ENCODE assay signal across 18 cellular contexts in the genomic region with DNA sequence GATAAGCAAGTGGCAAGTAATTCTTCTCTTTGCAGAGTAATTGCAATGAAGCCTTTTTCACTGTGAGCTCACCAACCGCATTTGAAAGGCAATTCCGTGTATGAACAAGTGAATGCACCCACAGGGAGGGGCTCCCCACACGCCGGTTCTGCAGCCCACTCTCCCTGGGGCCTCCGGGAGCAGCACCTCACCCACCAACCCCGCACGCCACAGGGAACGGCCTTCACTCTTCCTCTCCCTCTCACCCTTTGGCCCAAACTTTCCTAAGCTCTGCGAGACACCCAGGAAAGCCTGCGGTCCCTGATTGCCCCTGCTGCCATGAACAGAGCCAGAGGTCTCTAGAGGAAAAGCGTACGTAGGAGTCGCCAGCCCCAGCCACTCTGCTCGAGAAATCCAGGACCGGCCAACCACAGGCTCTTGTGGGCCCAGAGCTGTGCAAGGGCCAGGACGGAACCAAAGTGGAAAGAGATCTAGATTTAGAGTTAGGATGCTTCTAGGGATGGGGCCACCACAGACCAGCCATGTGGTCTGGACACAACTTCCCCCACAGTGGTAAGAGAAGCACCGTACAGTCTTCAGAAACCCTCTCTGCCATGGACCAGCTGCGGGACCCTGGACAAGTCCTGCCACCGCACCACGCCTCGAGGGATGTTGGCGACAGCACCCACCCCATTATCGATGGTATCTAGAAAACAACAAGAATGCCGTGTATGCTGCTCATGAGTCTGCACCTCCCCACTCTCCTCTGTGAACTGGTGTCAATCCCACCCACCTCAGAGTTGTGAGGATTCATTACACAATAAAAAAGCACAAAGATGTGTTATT. TPM values are rescaled to one million over a fixed set of nuclear protein-coding genes. Genes with fewer than 3 reads are reported as not detected.
A peak's percentile ranks its signal among the peaks of the same experiment; 100 is the strongest.
DNase-seq lines count a peak whose midpoint lies in the region; ATAC-seq, FAIRE-seq and TF ChIP-seq lines count a peak whose summit lies in the region.
"Had no signal": no experiment of that assay in that cellular context is flagged by ENCODE, and none has a peak within 500 bp of the region (broad histone marks: within the 10 kb centered on the region; RNA-seq: fewer than 3 reads in every experiment).

No MANE protein-coding gene starts in this region.

- DNase-seq in CD4-positive, alpha-beta memory T cell, result no peak
- DNase-seq in SK-N-MC (ENCODE audit: low read depth, low spot score) (no peak), HepG2 (ENCODE audit: low spot score) (no peak), progenitor cell of endocrine pancreas (ENCODE audit: low spot score, unreplicated experiment) (no peak), NCI-H345 (lab: John Stamatoyannopoulos, UW) (no peak), HUDEP-2 (lab: John Stamatoyannopoulos, UW; ENCODE audit: unreplicated experiment in 76 of 76) (no peak)
- no peak for DNase-seq in stimulated activated CD4-positive, alpha-beta T cell treated with anti-CD3 and anti-CD28 coated beads, Interleukin-12 subunit alpha, Interleukin-12 subunit beta, amount 100 ng/mL, for 4 hours
- DNase-seq in stimulated activated naive B cell treated with anti-CD40 and anti-IgM and Interleukin-4, amounts not matched to agents 10 μg/mL and 1 μg/mL and 100 μg/mL, for 72 hours, result no peak
- DNase-seq: CD4-positive, CD25-positive, alpha-beta regulatory T cell; EL; Karpas-422; MM.1S; NCI-H1105; NCI-H1694 treated with DMSO at 0.1 percent for 48 hours; NCI-H446; NCI-H774 had no signal

- no peaks in the 10 kb centered on the region for H3K27me3 ChIP-seq in CD4-positive, alpha-beta memory T cell (ENCODE audit: insufficient read depth, low read length)
- peaks cover 0 to 54% of the 10 kb centered on the region in 2 experiments for H3K27me3 ChIP-seq in HepG2 (ENCODE audit: control insufficient read depth in 1 of 2, insufficient read depth in 2 of 2, low read length in 2 of 2)

- CTCF ChIA-PET in CD4-positive, alpha-beta memory T cell (lab: Charles Lee; ENCODE audit: partially characterized antibody), result interaction anchor here (1.5 kb wide), 1 partner anchor 42 kb away, joined by 5 read pairs; no protein-coding TSS in a partner anchor
- CTCF ChIA-PET in HepG2 (lab: Yijun Ruan, JAX; ENCODE audit: low intra/inter-chr PET ratio, low total read pairs), result no interaction called here

- TF ChIP-seq RAD21 in HepG2 (CRISPR knock-in tag; IDR thresholded peaks at IDR 0.05), result no peak

- peaks cover 1 to 3% of the 10 kb centered on the region in 2 donors for H3K27me3 Mint-ChIP-seq in CD4-positive, alpha-beta memory T cell
- H3K27me3 Mint-ChIP-seq in progenitor cell of endocrine pancreas, result peaks cover 7% of the 10 kb centered on the region
- H3K27me3 Mint-ChIP-seq in stimulated activated naive B cell treated with anti-CD40 and anti-IgM and Interleukin-4, amounts not matched to agents 10 μg/mL and 1 μg/mL and 100 μg/mL, for 72 hours, result peaks cover 17 to 36% of the 10 kb centered on the region in 2 donors

- POLR2A ChIA-PET in CD4-positive, alpha-beta memory T cell (lab: Charles Lee; ENCODE audit: partially characterized antibody), result no interaction called here
- POLR2A ChIA-PET in HepG2 (lab: Yijun Ruan, JAX), result no interaction called here

- no peaks in the 10 kb centered on the region for H3K9me3 ChIP-seq in CD4-positive, alpha-beta memory T cell (ENCODE audit: control insufficient read depth in 1 of 2, low read length in 2 of 2)
- H3K9me3 ChIP-seq in SK-N-MC (ENCODE audit: low read depth, low read length) (no peaks in the 10 kb centered on the region), HepG2 (ENCODE audit: low read length) (no peaks in the 10 kb centered on the region)

- no peaks in the 10 kb centered on the region for H3K79me2 ChIP-seq in HepG2 (ENCODE audit: insufficient read depth, low read length)

- intact Hi-C loops in CD4-positive, alpha-beta memory T cell (cut with micrococcal nuclease), result no loop called here
- intact Hi-C loops in HepG2 (cut with micrococcal nuclease; ENCODE audit: unreplicated experiment), result loop anchor here (5.0 kb wide), 1 partner anchor 41 kb away; no protein-coding TSS in a partner anchor

- no peak overlapping the region for H3K27ac ChIP-seq in CD4-positive, alpha-beta memory T cell (ENCODE audit: low read depth, low read length)
- H3K27ac ChIP-seq in SK-N-MC, result 0 out of 2 replicates have a peak overlapping the region, but pooled peaks have one; percentile 46
- H3K27ac ChIP-seq in HepG2 (ENCODE audit: extremely low read length, insufficient read depth, low read length), result no peak overlapping the region

- H4K20me1 ChIP-seq in HepG2 (ENCODE audit: insufficient read depth, low read length), result no peaks in the 10 kb centered on the region

- TF ChIP-seq CTCF in HepG2 (CRISPR knock-in tag; IDR thresholded peaks at IDR 0.05) (no peak), progenitor cell of endocrine pancreas (IDR thresholded peaks at IDR 0.05; ENCODE audit: unreplicated experiment) (no peak)

- H3K9me3 Mint-ChIP-seq in CD4-positive, alpha-beta memory T cell, result peaks cover 0 to 6% (median 0%) of the 10 kb centered on the region in 8 donors
- no peaks in the 10 kb centered on the region for H3K9me3 Mint-ChIP-seq in progenitor cell of endocrine pancreas (ENCODE audit: low read depth)
- H3K9me3 Mint-ChIP-seq in stimulated activated naive B cell treated with anti-CD40 and anti-IgM and Interleukin-4, amounts not matched to agents 10 μg/mL and 1 μg/mL and 100 μg/mL, for 72 hours, result no peaks in the 10 kb centered on the region
- H3K9me3 Mint-ChIP-seq: CD4-positive, CD25-positive, alpha-beta regulatory T cell had no signal

- H3K9ac ChIP-seq in SK-N-MC (ENCODE audit: insufficient read length) (no peak overlapping the region), HepG2 (ENCODE audit: insufficient read depth, low read depth, low read length) (no peak overlapping the region)

- H3K4me3 ChIP-seq in CD4-positive, alpha-beta memory T cell (ENCODE audit: low read length in 2 of 2), result no peak overlapping the region
- H3K4me3 ChIP-seq in SK-N-MC (no peak overlapping the region), HepG2 (replicated peaks in 1 of 3; ENCODE audit: insufficient read depth in 1 of 3, low read depth in 2 of 3, low read length in 3 of 3) (no peak overlapping the region)

- peaks cover 16 to 72% (median 25%) of the 10 kb centered on the region in 4 donors for H3K4me1 Mint-ChIP-seq in CD4-positive, alpha-beta memory T cell
- H3K4me1 Mint-ChIP-seq in progenitor cell of endocrine pancreas (ENCODE audit: low read depth), result peaks cover 16% of the 10 kb centered on the region
- H3K4me1 Mint-ChIP-seq in stimulated activated naive B cell treated with anti-CD40 and anti-IgM and Interleukin-4, amounts not matched to agents 10 μg/mL and 1 μg/mL and 100 μg/mL, for 72 hours, result peaks cover 16 to 34% of the 10 kb centered on the region in 2 donors

- H3K36me3 Mint-ChIP-seq in CD4-positive, alpha-beta memory T cell, result peaks cover 5 to 7% of the 10 kb centered on the region in 2 donors
- peaks cover 2% of the 10 kb centered on the region for H3K36me3 Mint-ChIP-seq in progenitor cell of endocrine pancreas (ENCODE audit: insufficient read depth)
- no peaks in the 10 kb centered on the region for H3K36me3 Mint-ChIP-seq in stimulated activated naive B cell treated with anti-CD40 and anti-IgM and Interleukin-4, amounts not matched to agents 10 μg/mL and 1 μg/mL and 100 μg/mL, for 72 hours
- H3K36me3 Mint-ChIP-seq: CD4-positive, CD25-positive, alpha-beta regulatory T cell had no signal

- WGBS in HepG2 (ENCODE audit: low lambda C conversion rate), result 73% methylated on average over 19 of the region's 24 CpGs

- no peak overlapping the region for H2AFZ ChIP-seq in HepG2 (ENCODE audit: low read length)

- BruUV-seq in HepG2 (replicated peaks; lab: Mats Ljungman, UMichigan), result no TSS peak

- no peak for FAIRE-seq in HepG2 (lab: Jason Lieb, UNC)
- FAIRE-seq: H54 had no signal

- peak overlapping the region; percentile 36 to 94 (median 92) for H3K27ac Mint-ChIP-seq in CD4-positive, alpha-beta memory T cell
- H3K27ac Mint-ChIP-seq in progenitor cell of endocrine pancreas, result no peak overlapping the region
- no peak overlapping the region for H3K27ac Mint-ChIP-seq in stimulated activated naive B cell treated with anti-CD40 and anti-IgM and Interleukin-4, amounts not matched to agents 10 μg/mL and 1 μg/mL and 100 μg/mL, for 72 hours
- H3K27ac Mint-ChIP-seq: CD4-positive, CD25-positive, alpha-beta regulatory T cell had no signal

- no peak for ATAC-seq in HepG2
- ATAC-seq in stimulated activated naive B cell treated with anti-CD40 and anti-IgM and Interleukin-4, amounts not matched to agents 10 μg/mL and 1 μg/mL and 100 μg/mL, for 72 hours (replicated peaks), result no peak
- ATAC-seq: Right ventricle myocardium inferior had no signal

- no peak for TF ChIP-seq POLR2A in HepG2 (IDR thresholded peaks at IDR 0.05; ENCODE audit: insufficient read depth in 1 of 2, low read depth in 2 of 2, low read length in 2 of 2)

- H3K4me1 ChIP-seq in CD4-positive, alpha-beta memory T cell (ENCODE audit: insufficient read depth, low read length), result peaks cover 46% of the 10 kb centered on the region
- peaks cover 60% of the 10 kb centered on the region for H3K4me1 ChIP-seq in HepG2 (ENCODE audit: insufficient read depth, low read length)

- H3K4me2 ChIP-seq in HepG2 (ENCODE audit: low read depth, low read length), result peak overlapping the region; percentile 62; the same call in 1 of the 2 replicates

- in situ Hi-C loops in HepG2 (cut with HindIII; ENCODE audit: extremely low pct_ligation_motif_present, low pct_unique_long_range_greater_than_20kb), result no loop called here

- H3K36me3 ChIP-seq in CD4-positive, alpha-beta memory T cell (ENCODE audit: insufficient read depth, low read length), result no peaks in the 10 kb centered on the region
- H3K36me3 ChIP-seq in SK-N-MC (ENCODE audit: insufficient read depth, low read length), result no peaks in the 10 kb centered on the region
- no peaks in the 10 kb centered on the region for H3K36me3 ChIP-seq in HepG2 (replicated peaks in 1 of 2; ENCODE audit: control insufficient read depth in 1 of 2, insufficient read depth in 2 of 2, low read length in 2 of 2)

- H3K4me3 Mint-ChIP-seq in CD4-positive, alpha-beta memory T cell, result no peak overlapping the region
- H3K4me3 Mint-ChIP-seq in progenitor cell of endocrine pancreas (ENCODE audit: low read depth), result peak overlapping the region; percentile 19
- no peak overlapping the region for H3K4me3 Mint-ChIP-seq in stimulated activated naive B cell treated with anti-CD40 and anti-IgM and Interleukin-4, amounts not matched to agents 10 μg/mL and 1 μg/mL and 100 μg/mL, for 72 hours
- H3K4me3 Mint-ChIP-seq: CD4-positive, CD25-positive, alpha-beta regulatory T cell had no signal

- TF ChIP-seq EP300 in HepG2 (IDR thresholded peaks at IDR 0.05; ENCODE audit: low read depth in 2 of 2, low read length in 2 of 2) (no peak), HepG2 (CRISPR knock-in tag; IDR thresholded peaks at IDR 0.05; ENCODE audit: borderline replicate concordance) (no peak)

RNA-seq across cellular contexts. Expression of a gene that starts 3.6 kb away (rescaled TPM):
- 1 to 10 TPM; 7.0 to 8.0 TPM for total RNA-seq in CD4-positive, alpha-beta memory T cell
- polyA plus RNA-seq in CD4-positive, alpha-beta memory T cell, result 10 to 100 TPM; 10.0 to 14.4 TPM
- total RNA-seq in HepG2 (2016; rRNA removed; fragmentation: Illumina TruSeq; extraction: Trizol), result 0.11 TPM in 1 of 2 replicates, not detected in the other
- total RNA-seq in HepG2 (2016; cell fraction: cytosol; rRNA removed; fragmentation: Illumina TruSeq; extraction: Trizol; ENCODE audit: low read depth), result not detected in 2 replicates
- total RNA-seq in HepG2 (2016; cell fraction: insoluble cytoplasmic fraction; rRNA removed; fragmentation: Illumina TruSeq; extraction: Trizol), result not detected in 2 replicates
- 0.24 TPM in 1 of 2 replicates, not detected in the other for total RNA-seq in HepG2 (2016; cell fraction: membrane; rRNA removed; fragmentation: Illumina TruSeq; extraction: Trizol)
- total RNA-seq in HepG2 (2016; cell fraction: nucleus; rRNA removed; fragmentation: Illumina TruSeq; extraction: Trizol), result 0.50 TPM in 1 of 2 replicates, not detected in the other
- 2.9 and 4.3 TPM in 2 replicates for polyA plus RNA-seq in HepG2 (2011; rRNA removed)
- polyA plus RNA-seq in HepG2 (2011; cell fraction: cytosol; rRNA removed), result 1.2 and 2.5 TPM in 2 replicates
- polyA plus RNA-seq in HepG2 (2011; cell fraction: nucleus; rRNA removed), result 22.1 and 28.5 TPM in 2 replicates
- polyA plus RNA-seq in HepG2 (2012), result 1.7 and 1.9 TPM in 2 replicates
- 0.14 TPM in 1 of 2 replicates, not detected in the other for polyA plus RNA-seq in HepG2 (2016; cell fraction: cytosol; fragmentation: Illumina TruSeq; extraction: Trizol; ENCODE audit: low read depth)
- not detected in 2 replicates for polyA plus RNA-seq in HepG2 (2016; cell fraction: insoluble cytoplasmic fraction; fragmentation: Illumina TruSeq; extraction: Trizol; ENCODE audit: low read depth)
- polyA plus RNA-seq in HepG2 (2016; cell fraction: membrane; fragmentation: Illumina TruSeq; extraction: Trizol; ENCODE audit: low read depth), result 0.15 and 0.16 TPM in 2 replicates
- 0.61 TPM in 1 of 2 replicates, not detected in the other for polyA plus RNA-seq in HepG2 (2016; cell fraction: nucleus; fragmentation: Illumina TruSeq; extraction: Trizol; ENCODE audit: insufficient read depth, low read depth)
- polyA minus RNA-seq in HepG2 (2011; rRNA and poly(A)+ RNA removed; ENCODE audit: low replicate concordance), result 3.2 TPM in 1 of 2 replicates, not detected in the other
- 0.59 and 1.6 TPM in 2 replicates for polyA minus RNA-seq in HepG2 (2011; cell fraction: cytosol; rRNA and poly(A)+ RNA removed)
- 5.0 TPM in 2 replicates for polyA minus RNA-seq in HepG2 (2011; cell fraction: nucleus; rRNA and poly(A)+ RNA removed)
- 80.6 and 82.9 TPM in 2 replicates for total RNA-seq in progenitor cell of endocrine pancreas

RNA-seq across cellular contexts. Expression of a gene that starts 33.7 kb away (rescaled TPM):
- not detected for total RNA-seq in CD4-positive, alpha-beta memory T cell
- polyA plus RNA-seq in CD4-positive, alpha-beta memory T cell, result 1 to 10 TPM in 1 of 2 donors, not detected in 1; 1.9 TPM
- not detected in 2 replicates for total RNA-seq in HepG2 (2016; rRNA removed; fragmentation: Illumina TruSeq; extraction: Trizol)
- total RNA-seq in HepG2 (2016; cell fraction: cytosol; rRNA removed; fragmentation: Illumina TruSeq; extraction: Trizol; ENCODE audit: low read depth), result not detected in 2 replicates
- not detected in 2 replicates for total RNA-seq in HepG2 (2016; cell fraction: insoluble cytoplasmic fraction; rRNA removed; fragmentation: Illumina TruSeq; extraction: Trizol)
- total RNA-seq in HepG2 (2016; cell fraction: membrane; rRNA removed; fragmentation: Illumina TruSeq; extraction: Trizol), result not detected in 2 replicates
- not detected in 2 replicates for total RNA-seq in HepG2 (2016; cell fraction: nucleus; rRNA removed; fragmentation: Illumina TruSeq; extraction: Trizol)
- polyA plus RNA-seq in HepG2 (2011; rRNA removed), result 0.11 TPM in 1 of 2 replicates, not detected in the other
- polyA plus RNA-seq in HepG2 (2011; cell fraction: cytosol; rRNA removed), result not detected in 2 replicates
- polyA plus RNA-seq in HepG2 (2011; cell fraction: nucleus; rRNA removed), result 0.14 and 0.18 TPM in 2 replicates
- polyA plus RNA-seq in HepG2 (2012), result not detected in 2 replicates
- polyA plus RNA-seq in HepG2 (2016; cell fraction: cytosol; fragmentation: Illumina TruSeq; extraction: Trizol; ENCODE audit: low read depth), result not detected in 2 replicates
- polyA plus RNA-seq in HepG2 (2016; cell fraction: insoluble cytoplasmic fraction; fragmentation: Illumina TruSeq; extraction: Trizol; ENCODE audit: low read depth), result not detected in 2 replicates
- polyA plus RNA-seq in HepG2 (2016; cell fraction: membrane; fragmentation: Illumina TruSeq; extraction: Trizol; ENCODE audit: low read depth), result not detected in 2 replicates
- polyA plus RNA-seq in HepG2 (2016; cell fraction: nucleus; fragmentation: Illumina TruSeq; extraction: Trizol; ENCODE audit: insufficient read depth, low read depth), result not detected in 2 replicates
- 0.07 TPM in 1 of 2 replicates, not detected in the other for polyA minus RNA-seq in HepG2 (2011; rRNA and poly(A)+ RNA removed; ENCODE audit: low replicate concordance)
- not detected in 2 replicates for polyA minus RNA-seq in HepG2 (2011; cell fraction: cytosol; rRNA and poly(A)+ RNA removed)
- polyA minus RNA-seq in HepG2 (2011; cell fraction: nucleus; rRNA and poly(A)+ RNA removed), result not detected in 2 replicates
- 2.5 and 3.2 TPM in 2 replicates for total RNA-seq in progenitor cell of endocrine pancreas
- total RNA-seq: Right ventricle myocardium inferior had no signal

Comparison
In these comparisons a context has a peak if more than half of its experiments do, and no peak if none do; other contexts are left out.
1. H3K27ac Mint-ChIP-seq: peak in CD4-positive, alpha-beta memory T cell (7 of 7); none in progenitor cell of endocrine pancreas (single experiment) and stimulated activated naive B cell treated with anti-CD40 and anti-IgM and Interleukin-4, amounts not matched to agents 10 μg/mL and 1 μg/mL and 100 μg/mL, for 72 hours (single experiment).